In the genomic region with DNA sequence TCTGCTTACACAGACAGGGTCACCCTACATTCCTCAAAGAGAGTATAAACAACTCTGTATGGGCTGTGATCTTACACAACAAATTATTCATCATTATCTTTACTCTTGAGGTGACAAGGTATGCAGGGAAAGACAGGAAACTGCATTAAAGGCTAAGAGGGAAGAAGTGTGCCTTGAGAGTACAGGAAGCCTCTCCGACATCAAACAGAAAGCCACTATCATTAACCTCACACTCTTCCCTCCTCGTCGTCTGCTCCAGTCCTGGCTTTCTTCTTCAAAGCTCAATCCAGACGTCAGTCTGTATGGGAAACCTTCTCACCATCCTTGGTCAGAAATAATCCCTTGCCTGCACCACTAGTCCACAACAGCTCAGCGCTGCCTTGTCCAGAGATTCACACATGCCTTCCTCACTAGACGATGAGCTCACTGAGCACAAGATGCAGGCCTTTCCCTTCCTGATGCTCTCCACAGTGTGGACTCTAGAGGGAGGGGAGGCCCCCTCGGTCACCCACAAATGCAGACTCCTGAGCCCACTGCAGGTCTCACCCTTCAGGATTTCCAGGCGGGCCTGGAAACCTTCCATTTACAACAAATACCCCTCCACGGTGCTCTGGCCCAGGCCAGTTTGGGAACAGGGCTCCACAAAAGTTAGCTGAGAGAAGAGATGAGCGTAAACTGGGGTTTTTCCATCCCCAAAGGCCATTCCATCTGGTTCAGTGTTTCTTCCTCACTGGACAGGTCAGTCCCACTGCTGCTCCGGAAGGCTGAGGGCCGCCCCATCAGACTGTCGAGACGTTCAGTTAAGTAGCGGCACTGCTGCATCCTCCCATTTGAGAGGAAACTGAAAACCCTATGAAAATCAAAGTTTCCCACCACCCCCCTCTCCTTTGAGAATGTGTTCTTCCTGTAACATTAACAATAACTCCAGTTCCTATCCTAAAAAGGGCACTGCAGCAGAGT, we compare ENCODE assay signal across 13 cellular contexts. TPM values are rescaled to one million over a fixed set of nuclear protein-coding genes. Genes with fewer than 3 reads are reported as not detected.
DNase-seq lines count a peak whose midpoint lies in the region; ATAC-seq and TF ChIP-seq lines count a peak whose summit lies in the region.
"Had no signal": no experiment of that assay in that cellular context is flagged by ENCODE, and none has a peak within 500 bp of the region (broad histone marks: within the 10 kb centered on the region; RNA-seq: fewer than 3 reads in every experiment).

No MANE protein-coding gene starts in this region.

- peak overlapping the region; percentile 35 to 84 (median 74) for H3K27ac ChIP-seq in stomach
- H3K27ac ChIP-seq: KMS-11 had no signal

- no peaks in the 10 kb centered on the region for H3K27me3 ChIP-seq in stomach
- H3K27me3 ChIP-seq: thyroid gland had no signal

- H3K4me1 Mint-ChIP-seq in activated CD4-positive, alpha-beta T cell treated with anti-CD3 and anti-CD28 coated beads, Interleukin-2, amount 10 ng/mL, durations not matched to agents 7 days and 5 days, result peaks cover 49% of the 10 kb centered on the region
- peaks cover 47% of the 10 kb centered on the region for H3K4me1 Mint-ChIP-seq in activated naive CD8-positive, alpha-beta T cell treated with anti-CD3 and anti-CD28 coated beads for 36 hours
- no peaks in the 10 kb centered on the region for H3K4me1 Mint-ChIP-seq in Calu3 (ENCODE audit: low read depth, unreplicated experiment)

- H3K9me3 Mint-ChIP-seq in activated CD4-positive, alpha-beta T cell treated with anti-CD3 and anti-CD28 coated beads, Interleukin-2, amount 10 ng/mL, durations not matched to agents 7 days and 5 days, result no peaks in the 10 kb centered on the region
- no peaks in the 10 kb centered on the region for H3K9me3 Mint-ChIP-seq in activated naive CD8-positive, alpha-beta T cell treated with anti-CD3 and anti-CD28 coated beads for 36 hours
- H3K9me3 Mint-ChIP-seq in Calu3 (ENCODE audit: low read depth, unreplicated experiment), result no peaks in the 10 kb centered on the region

- peak overlapping the region in 3 of 4 donors; percentile 9 to 18 (median 18) for H3K4me3 ChIP-seq in stomach
- H3K4me3 ChIP-seq: thyroid gland had no signal

- no peaks in the 10 kb centered on the region for H3K27me3 Mint-ChIP-seq in activated CD4-positive, alpha-beta T cell treated with anti-CD3 and anti-CD28 coated beads, Interleukin-2, amount 10 ng/mL, durations not matched to agents 7 days and 5 days
- no peaks in the 10 kb centered on the region for H3K27me3 Mint-ChIP-seq in activated naive CD8-positive, alpha-beta T cell treated with anti-CD3 and anti-CD28 coated beads for 36 hours
- no peaks in the 10 kb centered on the region for H3K27me3 Mint-ChIP-seq in Calu3 (ENCODE audit: unreplicated experiment)

- peaks cover 45% of the 10 kb centered on the region for H3K36me3 Mint-ChIP-seq in activated CD4-positive, alpha-beta T cell treated with anti-CD3 and anti-CD28 coated beads, Interleukin-2, amount 10 ng/mL, durations not matched to agents 7 days and 5 days (ENCODE audit: low read depth)
- H3K36me3 Mint-ChIP-seq in activated naive CD8-positive, alpha-beta T cell treated with anti-CD3 and anti-CD28 coated beads for 36 hours, result peaks cover 33% of the 10 kb centered on the region
- no peaks in the 10 kb centered on the region for H3K36me3 Mint-ChIP-seq in Calu3 (ENCODE audit: insufficient read depth, unreplicated experiment)

- H3K9me3 ChIP-seq in stomach, result no peaks in the 10 kb centered on the region
- H3K9me3 ChIP-seq: thyroid gland had no signal

- peak overlapping the region; percentile 66 for H3K4me3 Mint-ChIP-seq in activated CD4-positive, alpha-beta T cell treated with anti-CD3 and anti-CD28 coated beads, Interleukin-2, amount 10 ng/mL, durations not matched to agents 7 days and 5 days
- peak overlapping the region; percentile 78 for H3K4me3 Mint-ChIP-seq in activated naive CD8-positive, alpha-beta T cell treated with anti-CD3 and anti-CD28 coated beads for 36 hours
- H3K4me3 Mint-ChIP-seq in Calu3 (ENCODE audit: low read depth, unreplicated experiment), result no peak overlapping the region

- no peak for ATAC-seq in GM21381 (IDR thresholded peaks at IDR 0.05; ENCODE audit: unreplicated experiment)

- TF ChIP-seq POLR2A in stomach (IDR thresholded peaks at IDR 0.05), result no peak

- POLR2A ChIA-PET in activated CD4-positive, alpha-beta T cell treated with anti-CD3 and anti-CD28 coated beads, Interleukin-2, amount 10 ng/mL, durations not matched to agents 7 days and 5 days (lab: Charles Lee), result no interaction called here

- no TSS peak for BruUV-seq in Calu3 (replicated peaks; lab: Mats Ljungman, UMichigan)

- H3K36me3 ChIP-seq in stomach, result peaks cover 0 to 6% (median 0%) of the 10 kb centered on the region in 4 donors
- H3K36me3 ChIP-seq: thyroid gland had no signal

- intact Hi-C loops in stomach (cut with DNase I; ENCODE audit: low total_unique reads) (no loop called here), Calu3 (cut with micrococcal nuclease; ENCODE audit: unreplicated experiment) (no loop called here)

- TF ChIP-seq EP300 in stomach (IDR thresholded peaks at IDR 0.05), result no peak

- no peak for DNase-seq in activated CD4-positive, alpha-beta T cell treated with anti-CD3 and anti-CD28 coated beads, Interleukin-2, amount 10 ng/mL, durations not matched to agents 7 days and 5 days
- DNase-seq in activated CD4-positive, alpha-beta T cell treated with anti-CD3 and anti-CD28 coated beads for 1 hour, result no peak
- DNase-seq in activated naive CD8-positive, alpha-beta T cell treated with anti-CD3 and anti-CD28 coated beads for 36 hours, result peak; percentile 19
- DNase-seq in kidney tubule cell (ENCODE audit: low spot score), result peak; percentile 20
- no peak for DNase-seq in stomach
- no peak for DNase-seq in Calu3
- no peak for DNase-seq in germinal center (ENCODE audit: low spot score)
- DNase-seq: GF-D8, mammary epithelial cell, NCI-H510A treated with DMSO at 0.1 percent for 48 hours, thyroid gland had no signal

- 56 to 78% (median 69%) methylated on average over 14 to 15 of the region's 15 CpGs for WGBS in stomach, 5 donors

- no peak for TF ChIP-seq CTCF in stomach (IDR thresholded peaks at IDR 0.05)
- TF ChIP-seq CTCF in Calu3 (IDR thresholded peaks at IDR 0.05; ENCODE audit: unreplicated experiment), result no peak

- peak overlapping the region; percentile 89 for H3K27ac Mint-ChIP-seq in activated CD4-positive, alpha-beta T cell treated with anti-CD3 and anti-CD28 coated beads, Interleukin-2, amount 10 ng/mL, durations not matched to agents 7 days and 5 days
- H3K27ac Mint-ChIP-seq in activated naive CD8-positive, alpha-beta T cell treated with anti-CD3 and anti-CD28 coated beads for 36 hours, result peak overlapping the region; percentile 89
- no peak overlapping the region for H3K27ac Mint-ChIP-seq in Calu3 (ENCODE audit: unreplicated experiment)

- CTCF ChIA-PET in activated CD4-positive, alpha-beta T cell treated with anti-CD3 and anti-CD28 coated beads, Interleukin-2, amount 10 ng/mL, durations not matched to agents 7 days and 5 days (lab: Charles Lee), result interaction anchor here (0.9 to 1.2 kb wide), 2 partner anchors 22 to 341 kb away, joined by 3 read pairs; no protein-coding TSS in a partner anchor
- CTCF ChIA-PET in Calu3 (lab: Charles Lee), result no interaction called here

- H3K4me1 ChIP-seq in stomach, result peaks cover 0 to 41% (median 21%) of the 10 kb centered on the region in 4 donors

RNA-seq across cellular contexts. Expression of a gene that starts 55.9 kb away (rescaled TPM):
- total RNA-seq in activated CD4-positive, alpha-beta T cell treated with anti-CD3 and anti-CD28 coated beads, Interleukin-2, amount 10 ng/mL, durations not matched to agents 7 days and 5 days, result 10 to 100 TPM; 77.6 to 85.0 TPM
- 10 to 100 TPM; 43.4 to 44.5 TPM for total RNA-seq in activated naive CD8-positive, alpha-beta T cell treated with anti-CD3 and anti-CD28 coated beads for 36 hours
- total RNA-seq in stomach (100 to 1,000 TPM in 1 of 5 donors, 10 to 100 TPM in 3, 1 to 10 TPM in 1; 7.0 to 111 (median 30.5) TPM), Calu3 (2022) (71.1 and 87.7 TPM in 2 replicates)
- 10 to 100 TPM; 12.3 to 15.4 (median 13.3) TPM for polyA plus RNA-seq in stomach

Comparison
In these comparisons a context has a peak if more than half of its experiments do, and no peak if none do; other contexts are left out.
1. DNase-seq: peak in activated naive CD8-positive, alpha-beta T cell treated with anti-CD3 and anti-CD28 coated beads for 36 hours (single experiment) and kidney tubule cell (single experiment); none in activated CD4-positive, alpha-beta T cell treated with anti-CD3 and anti-CD28 coated beads, Interleukin-2, amount 10 ng/mL, durations not matched to agents 7 days and 5 days (single experiment), activated CD4-positive, alpha-beta T cell treated with anti-CD3 and anti-CD28 coated beads for 1 hour (single experiment), stomach (single experiment), Calu3 (single experiment) and germinal center (single experiment).